ENCODE assay signal across 32 cellular contexts in genomic region chr6:100322886-100323285, GRCh38.
"Had no signal": no experiment of that assay in that cellular context is flagged by ENCODE, and none has a peak within 500 bp of the region (broad histone marks: within the 10 kb centered on the region; RNA-seq: fewer than 3 reads in every experiment).

No MANE protein-coding gene starts in this region.

- ATAC-seq: activated CD8-positive, alpha-beta T cell treated with anti-CD3 and anti-CD28 coated beads for 36 hours; activated T-cell treated with anti-CD3 and anti-CD28 coated beads, Interleukin-2, amount 50 U/mL, for 72 hours; activated T-helper 17 cell treated with anti-CD3 and anti-CD28 coated beads, Interleukin-2, amount 50 U/mL, for 72 hours; body of pancreas; PC-3 had no signal

- DNase-seq: activated CD4-positive, alpha-beta T cell treated with anti-CD3 and anti-CD28 coated beads for 1 hour; activated CD4-positive, alpha-beta T cell treated with anti-CD3 and anti-CD28 coated beads, Interleukin-2, amount 10 ng/mL, durations not matched to agents 24 days and 14 days; activated CD4-positive, alpha-beta T cell treated with anti-CD3 and anti-CD28 coated beads, Interleukin-2, amount 50 U/mL, for 4 hours; activated CD4-positive, CD25-positive, alpha-beta regulatory T cell; activated CD8-positive, alpha-beta T cell treated with anti-CD3 and anti-CD28 coated beads for 36 hours; activated effector memory CD4-positive, alpha-beta T cell treated with anti-CD3 and anti-CD28 coated beads, Interleukin-2, amount 50 U/mL, for 16 hours; activated naive CD4-positive, alpha-beta T cell treated with Interleukin-2 at 50 U/mL for 16 hours; activated naive CD8-positive, alpha-beta T cell treated with anti-CD3 and anti-CD28 coated beads, Interleukin-2, amount 10 ng/mL, durations not matched to agents 7 days and 5 days; activated T-cell treated with anti-CD3 and anti-CD28 coated beads, Interleukin-2, amount 50 U/mL, for 1 hour; activated T-cell treated with anti-CD3 and anti-CD28 coated beads, Interleukin-2, amount 50 U/mL, for 72 hours; body of pancreas; cortex of kidney; NCI-H1092 treated with DMSO at 0.1 percent for 48 hours; NCI-H1436; NCI-H187; NCI-H2029 treated with DMSO at 0.1 percent for 48 hours; NCI-H2107; NCI-H345; NCI-H510A treated with DMSO at 0.1 percent for 48 hours; NCI-H526 treated with DMSO at 0.1 percent for 48 hours; NCI-H82; NK-92 treated with Interleukin-12 subunit alpha and Interleukin-12 subunit beta, amount 100 ng/mL, for 24 hours; PC-3; Peyer's patch; Right ventricle myocardium superior; SW 1271; T-helper 1 cell; T-helper 2 cell; T-helper 9 cell; WERI-Rb-1 had no signal

- H3K4me3 ChIP-seq: body of pancreas, breast epithelium, Peyer's patch had no signal
